Comparison of ENCODE assay signal across 17 cellular contexts in the genomic region with DNA sequence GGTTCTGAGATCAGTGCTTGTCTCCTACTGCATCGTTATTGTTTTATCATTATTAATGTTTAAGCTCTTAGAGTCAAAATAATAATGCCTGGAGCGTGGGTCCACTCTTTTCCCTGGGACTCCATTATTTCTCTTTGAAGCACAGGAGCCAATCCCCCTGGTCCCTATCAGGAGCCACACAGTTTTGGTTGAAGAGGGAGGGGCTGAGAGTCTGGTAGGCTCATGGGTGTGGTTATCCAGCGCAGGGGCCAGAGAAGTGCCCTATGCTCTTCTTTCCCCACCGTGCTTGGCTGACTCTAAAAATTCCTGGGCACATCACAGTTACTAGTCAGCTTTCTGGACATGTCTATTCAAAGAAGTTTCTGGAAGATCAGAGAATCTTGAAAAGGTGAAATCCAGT.
DNase-seq lines count a peak whose midpoint lies in the region; ATAC-seq, FAIRE-seq and TF ChIP-seq lines count a peak whose summit lies in the region.
"Had no signal": no experiment of that assay in that cellular context is flagged by ENCODE, and none has a peak within 500 bp of the region (broad histone marks: within the 10 kb centered on the region; RNA-seq: fewer than 3 reads in every experiment).

No MANE protein-coding gene starts in this region.

- H3K36me3 ChIP-seq in HepG2 (replicated peaks in 1 of 2; ENCODE audit: control insufficient read depth in 1 of 2, insufficient read depth in 2 of 2, low read length in 2 of 2) (peaks cover 4 to 24% of the 10 kb centered on the region in 2 experiments; a peak in 4 of 5 replicates), right lobe of liver (peaks cover 0 to 9% (median 1%) of the 10 kb centered on the region in 4 donors), K562 (ENCODE audit: control insufficient read depth, insufficient read depth, low read length) (peaks cover 11% of the 10 kb centered on the region; the same call in 2 of the 3 replicates), sigmoid colon (peaks cover 0 to 12% (median 3%) of the 10 kb centered on the region in 4 donors)

- intact Hi-C loops in HepG2 (cut with micrococcal nuclease; ENCODE audit: unreplicated experiment) = no loop called here
- intact Hi-C loops in right lobe of liver (cut with DNase I) = no loop called here
- intact Hi-C loops in K562 (cut with micrococcal nuclease) = no loop called here
- intact Hi-C loops in sigmoid colon (cut with DNase I) = no loop called here
- intact Hi-C loops in posterior vena cava (cut with DNase I) = no loop called here

- CTCF ChIA-PET in HepG2 (lab: Yijun Ruan, JAX; ENCODE audit: low intra/inter-chr PET ratio, low total read pairs) = no interaction called here
- CTCF ChIA-PET in K562 (lab: Yijun Ruan, JAX; ENCODE audit: low intra/inter-chr PET ratio) = no interaction called here

- no peaks in the 10 kb centered on the region for H3K27me3 ChIP-seq in HepG2 (ENCODE audit: control insufficient read depth in 1 of 2, insufficient read depth in 2 of 2, low read length in 2 of 2)
- H3K27me3 ChIP-seq in right lobe of liver = no peaks in the 10 kb centered on the region
- H3K27me3 ChIP-seq in K562 (ENCODE audit: control insufficient read depth in 2 of 2, insufficient read depth in 2 of 2, low read length in 2 of 2) = no peaks in the 10 kb centered on the region
- no peaks in the 10 kb centered on the region for H3K27me3 ChIP-seq in sigmoid colon
- H3K27me3 ChIP-seq: BLaER1 treated with 17β-estradiol and CSF1 and Interleukin-3, amounts not matched to agents 10 nM and 100 nM had no signal

- no peaks in the 10 kb centered on the region for H3K9me3 ChIP-seq in HepG2 (ENCODE audit: low read length)
- H3K9me3 ChIP-seq in right lobe of liver = no peaks in the 10 kb centered on the region
- no peaks in the 10 kb centered on the region for H3K9me3 ChIP-seq in K562 (replicated peaks; ENCODE audit: control insufficient read depth, insufficient read depth, low read depth, low read length)
- no peaks in the 10 kb centered on the region for H3K9me3 ChIP-seq in sigmoid colon
- H3K9me3 ChIP-seq: BLaER1 treated with 17β-estradiol and CSF1 and Interleukin-3, amounts not matched to agents 10 nM and 100 nM; Caco-2 had no signal

- H3K9me1 ChIP-seq in K562 (ENCODE audit: control insufficient read depth, insufficient read depth, low read length) = peaks cover 2% of the 10 kb centered on the region

- in situ Hi-C loops in HepG2 (cut with HindIII; ENCODE audit: extremely low pct_ligation_motif_present, low pct_unique_long_range_greater_than_20kb) = no loop called here
- in situ Hi-C loops in K562 (cut with MboI) = no loop called here

- H3K27ac ChIP-seq in HepG2 (ENCODE audit: extremely low read length, insufficient read depth, low read length) = peak overlapping the region; percentile 81
- no peak overlapping the region for H3K27ac ChIP-seq in right lobe of liver
- no peak overlapping the region; the same call in 2 of the 3 replicates for H3K27ac ChIP-seq in K562 (ENCODE audit: extremely low read depth, low read depth, low read length)
- H3K27ac ChIP-seq in sigmoid colon = no peak overlapping the region
- H3K27ac ChIP-seq: BLaER1 treated with 17β-estradiol and CSF1 and Interleukin-3, amounts not matched to agents 10 nM and 100 nM had no signal

- FAIRE-seq in HepG2 (lab: Jason Lieb, UNC) (no peak), K562 (lab: Jason Lieb, UNC) (peak; percentile 60)
- FAIRE-seq: GM12892, H54 had no signal

- BruUV-seq in HepG2 (replicated peaks; lab: Mats Ljungman, UMichigan) (no TSS peak), K562 (replicated peaks; lab: Mats Ljungman, UMichigan) (no TSS peak)

- H3K4me3 ChIP-seq in HepG2 (replicated peaks in 1 of 3; ENCODE audit: insufficient read depth in 1 of 3, low read depth in 2 of 3, low read length in 3 of 3) = no peak overlapping the region
- no peak overlapping the region for H3K4me3 ChIP-seq in right lobe of liver
- H3K4me3 ChIP-seq in K562 = no peak overlapping the region
- H3K4me3 ChIP-seq in sigmoid colon = no peak overlapping the region
- H3K4me3 ChIP-seq: BLaER1 treated with 17β-estradiol and CSF1 and Interleukin-3, amounts not matched to agents 10 nM and 100 nM; GM23338 had no signal

- TF ChIP-seq EP300 in HepG2 (IDR thresholded peaks at IDR 0.05; ENCODE audit: low read depth in 2 of 2, low read length in 2 of 2) (no peak), HepG2 (CRISPR knock-in tag; IDR thresholded peaks at IDR 0.05; ENCODE audit: borderline replicate concordance) (no peak), K562 (IDR thresholded peaks at IDR 0.05; ENCODE audit: low read length) (no peak), sigmoid colon (IDR thresholded peaks at IDR 0.05) (no peak)

- TF ChIP-seq POLR2A in HepG2 (IDR thresholded peaks at IDR 0.05; ENCODE audit: insufficient read depth in 1 of 2, low read depth in 2 of 2, low read length in 2 of 2) (no peak), right lobe of liver (IDR thresholded peaks at IDR 0.05) (no peak), K562 (conservative IDR thresholded peaks at IDR 0.05) (no peak), sigmoid colon (IDR thresholded peaks at IDR 0.05) (no peak), GM18505 (IDR thresholded peaks at IDR 0.05; ENCODE audit: borderline replicate concordance, extremely low read depth, insufficient read depth, insufficient read length) (no peak)

- WGBS in HepG2 (ENCODE audit: low lambda C conversion rate) = 94% methylated on average over 4 of the region's 4 CpGs
- WGBS in right lobe of liver (ENCODE audit: insufficient coverage, low coverage, low lambda C conversion rate, missing lambda C conversion rate) = 100% methylated on average over 3 of the region's 4 CpGs
- 22% methylated on average over 4 of the region's 4 CpGs for WGBS in K562 (ENCODE audit: insufficient coverage, low coverage, missing lambda C conversion rate)
- 93% methylated on average over 4 of the region's 4 CpGs for WGBS in sigmoid colon, 2 donors

- no peak overlapping the region for H2AFZ ChIP-seq in HepG2 (ENCODE audit: low read length)
- peak overlapping the region; percentile 38; the same call in 1 of the 2 replicates for H2AFZ ChIP-seq in K562 (ENCODE audit: low read depth, low read length)
- H2AFZ ChIP-seq: GM23338 had no signal

- no peak overlapping the region for H3K9ac ChIP-seq in HepG2 (ENCODE audit: insufficient read depth, low read depth, low read length)
- no peak overlapping the region for H3K9ac ChIP-seq in K562 (ENCODE audit: insufficient read depth in 1 of 2, low read depth in 2 of 2, low read length in 2 of 2)
- H3K9ac ChIP-seq: BLaER1 treated with 17β-estradiol and CSF1 and Interleukin-3, amounts not matched to agents 10 nM and 100 nM had no signal

- no peak overlapping the region for H3K4me2 ChIP-seq in HepG2 (ENCODE audit: low read depth, low read length)
- H3K4me2 ChIP-seq in K562 (ENCODE audit: insufficient read depth, low read length) = peak overlapping the region; percentile 28
- H3K4me2 ChIP-seq: BLaER1 treated with 17β-estradiol and CSF1 and Interleukin-3, amounts not matched to agents 10 nM and 100 nM; GM23338 had no signal

- no peaks in the 10 kb centered on the region for H3K79me2 ChIP-seq in HepG2 (ENCODE audit: insufficient read depth, low read length)
- peaks cover 2% of the 10 kb centered on the region; the same call in 1 of the 3 replicates for H3K79me2 ChIP-seq in K562 (ENCODE audit: control insufficient read depth, insufficient read depth, low read length)

- no peak for TF ChIP-seq RAD21 in HepG2 (CRISPR knock-in tag; IDR thresholded peaks at IDR 0.05)
- no peak for TF ChIP-seq RAD21 in K562 (CRISPR knock-in tag; conservative IDR thresholded peaks at IDR 0.05 in 1 of 2, IDR thresholded peaks at IDR 0.05 in 1 of 2)

- POLR2A ChIA-PET in HepG2 (lab: Yijun Ruan, JAX) = interaction anchor here (2.3 to 4.8 kb wide), 2 partner anchors 11 to 15 kb away, joined by 8 to 29 read pairs; no protein-coding TSS in a partner anchor
- POLR2A ChIA-PET in K562 (lab: Yijun Ruan, JAX) = interaction anchor here (1.4 kb wide), 1 partner anchor 11 kb away, joined by 3 read pairs; no protein-coding TSS in a partner anchor

- TF ChIP-seq CTCF in HepG2 (CRISPR knock-in tag; IDR thresholded peaks at IDR 0.05) (no peak), right lobe of liver (IDR thresholded peaks at IDR 0.05) (no peak), K562 (IDR thresholded peaks at IDR 0.05 in 2 of 3, conservative IDR thresholded peaks at IDR 0.05 in 1 of 3; ENCODE audit: insufficient read depth in 2 of 3, low read depth in 1 of 3, low read length in 3 of 3) (no peak), sigmoid colon (IDR thresholded peaks at IDR 0.05) (no peak)

- H4K20me1 ChIP-seq in HepG2 (ENCODE audit: insufficient read depth, low read length) (no peaks in the 10 kb centered on the region), K562 (replicated peaks; ENCODE audit: control insufficient read depth, insufficient read depth, low read length) (no peaks in the 10 kb centered on the region)

- DNase-seq in HepG2 (ENCODE audit: low spot score) (no peak), right lobe of liver (no peak), K562 (ENCODE audit: extremely low read depth in 1 of 4, low spot score in 3 of 4) (peak; percentile 62 to 67 (median 66)), sigmoid colon (peak; percentile 25), NCI-H2196 treated with DMSO at 0.1 percent for 48 hours (lab: John Stamatoyannopoulos, UW; ENCODE audit: unreplicated experiment) (no peak), posterior vena cava (ENCODE audit: low spot score) (no peak)
- DNase-seq: Caco-2; CD4-positive, alpha-beta T cell; DMS153; DMS79; GDM1; HCEC 1CT had no signal

- ATAC-seq in HepG2 = no peak
- ATAC-seq in right lobe of liver = no peak
- ATAC-seq in K562 = peak; percentile 72
- ATAC-seq in GM18505 (IDR thresholded peaks at IDR 0.05; ENCODE audit: unreplicated experiment) = no peak
- ATAC-seq: GM23338 had no signal

- peaks cover 58% of the 10 kb centered on the region for H3K4me1 ChIP-seq in HepG2 (ENCODE audit: insufficient read depth, low read length)
- peaks cover 0 to 11% (median 0%) of the 10 kb centered on the region in 4 donors for H3K4me1 ChIP-seq in right lobe of liver
- peaks cover 26 to 47% of the 10 kb centered on the region in 2 experiments for H3K4me1 ChIP-seq in K562 (replicated peaks in 1 of 2; ENCODE audit: control insufficient read depth in 2 of 2, insufficient read depth in 2 of 2, low read length in 2 of 2)
- no peaks in the 10 kb centered on the region for H3K4me1 ChIP-seq in sigmoid colon

TF ChIP-seq in HepG2, 621 proteins besides CTCF, POLR2A, EP300 and RAD21 (continues in another document):
- no peak for TF ChIP-seq HMG20A (CRISPR knock-in tag; IDR thresholded peaks at IDR 0.05; ENCODE audit: borderline replicate concordance)
- no peak for TF ChIP-seq HNRNPH1 (optimal IDR thresholded peaks at IDR 0.05; ENCODE audit: low read depth, low read length)
- TF ChIP-seq ZNF256 (CRISPR knock-in tag; conservative IDR thresholded peaks at IDR 0.05) = no peak
- no peak for TF ChIP-seq WIZ (CRISPR knock-in tag; IDR thresholded peaks at IDR 0.05)

TF ChIP-seq in K562, 482 proteins besides CTCF, POLR2A, EP300 and RAD21 (continues in another document):
- no peak for TF ChIP-seq HDAC3 (IDR thresholded peaks at IDR 0.05; ENCODE audit: borderline replicate concordance, partially characterized antibody)

Comparison
In these comparisons a context has a peak if more than half of its experiments do, and no peak if none do; other contexts are left out.
1. DNase-seq: peak in K562 (4 of 4) and sigmoid colon (single experiment); none in HepG2 (single experiment), right lobe of liver (0 of 3), NCI-H2196 treated with DMSO at 0.1 percent for 48 hours (single experiment) and posterior vena cava (single experiment).